ENCODE assay signal across 18 cellular contexts in the genomic region with DNA sequence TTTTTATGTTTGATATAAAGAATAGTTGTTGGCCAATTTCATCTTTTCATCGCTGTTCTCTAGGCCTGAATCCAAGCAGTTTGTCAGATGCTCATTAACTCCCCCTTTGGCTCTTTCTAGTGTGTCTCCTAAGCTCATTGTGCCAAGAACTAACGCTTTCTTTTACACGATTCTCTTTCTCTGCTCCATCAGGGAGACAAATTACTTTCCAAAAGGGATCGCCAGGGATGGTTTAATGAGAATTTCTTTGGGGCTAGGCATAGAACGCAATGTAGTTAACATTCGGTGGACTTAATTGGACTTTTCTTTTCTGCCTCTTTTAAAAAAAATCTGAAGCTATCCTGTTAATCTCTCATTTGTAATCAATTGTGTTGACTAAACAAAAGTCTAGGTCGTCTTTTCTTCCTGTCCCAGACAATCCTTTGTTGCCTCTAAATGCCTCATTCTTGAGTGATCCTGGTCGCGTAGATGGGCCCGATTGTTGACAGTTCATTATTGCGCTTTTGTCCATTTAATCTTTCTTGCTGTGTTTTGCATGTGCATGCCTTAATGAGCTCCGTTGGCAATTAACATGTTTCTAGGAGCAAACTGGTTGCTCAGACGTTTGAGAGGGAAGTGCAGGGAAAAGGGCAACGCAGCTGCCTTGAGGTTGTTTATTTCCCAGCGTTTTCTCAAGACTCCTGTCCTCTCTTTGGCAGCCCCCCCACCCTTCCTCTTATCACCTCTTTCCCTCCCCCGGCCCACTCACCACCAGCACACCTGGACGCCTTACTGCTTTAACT. TPM values are rescaled to one million over a fixed set of nuclear protein-coding genes. Genes with fewer than 3 reads are reported as not detected.
DNase-seq lines count a peak whose midpoint lies in the region; ATAC-seq and TF ChIP-seq lines count a peak whose summit lies in the region.
"Had no signal": no experiment of that assay in that cellular context is flagged by ENCODE, and none has a peak within 500 bp of the region (broad histone marks: within the 10 kb centered on the region; RNA-seq: fewer than 3 reads in every experiment).

No MANE protein-coding gene starts in this region.

- intact Hi-C loops in mammary epithelial cell (cut with micrococcal nuclease), result no loop called here

- WGBS in mammary epithelial cell (ENCODE audit: low coverage, missing lambda C conversion rate), result 92% methylated on average over 13 of the region's 17 CpGs

- H3K79me2 ChIP-seq in mammary epithelial cell (ENCODE audit: insufficient read depth, low read length), result no peaks in the 10 kb centered on the region

- no peak overlapping the region for H3K9ac ChIP-seq in iPS-15b (ENCODE audit: low read depth, low read length)
- H3K9ac ChIP-seq in mammary epithelial cell (ENCODE audit: insufficient read depth, low read length), result no peak overlapping the region
- H3K9ac ChIP-seq: BLaER1 treated with 17β-estradiol and CSF1 and Interleukin-3, amounts not matched to agents 10 nM and 100 nM had no signal

- DNase-seq in NCI-H748 (lab: John Stamatoyannopoulos, UW; ENCODE audit: unreplicated experiment) (peak; percentile 42), NCI-H748 treated with DMSO at 0.1 percent for 48 hours (lab: John Stamatoyannopoulos, UW) (no peak), NCI-H446 treated with DMSO at 0.1 percent for 48 hours (lab: John Stamatoyannopoulos, UW) (peak; percentile 72), superior temporal gyrus (ENCODE audit: extremely low spot score) (peak; percentile 47), mammary epithelial cell (no peak), NCI-H1417 treated with DMSO at 0.1 percent for 48 hours (lab: John Stamatoyannopoulos, UW) (no peak)
- DNase-seq: HCEC 1CT, KBM-7, MV-4-11, NCI-H2081 treated with DMSO at 0.1 percent for 48 hours, NCI-H2227 treated with DMSO at 0.1 percent for 48 hours, PC-3, SJCRH30 had no signal

- peak overlapping the region; percentile 6 for H3K4me3 ChIP-seq in iPS-15b (ENCODE audit: low read depth, low read length)
- no peak overlapping the region for H3K4me3 ChIP-seq in mammary epithelial cell (replicated peaks in 1 of 3; ENCODE audit: insufficient read depth in 1 of 3, low read depth in 2 of 3, low read length in 3 of 3)
- H3K4me3 ChIP-seq: BLaER1 treated with 17β-estradiol and CSF1 and Interleukin-3, amounts not matched to agents 10 nM and 100 nM; SJCRH30 had no signal

- CTCF ChIA-PET in mammary epithelial cell (lab: Charles Lee; ENCODE audit: low non-redundant PET), result no interaction called here

- no peak overlapping the region for H3K27ac ChIP-seq in mammary epithelial cell (ENCODE audit: insufficient read depth, low read depth, low read length)
- H3K27ac ChIP-seq: BLaER1 treated with 17β-estradiol and CSF1 and Interleukin-3, amounts not matched to agents 10 nM and 100 nM; HL-60; SJCRH30 had no signal

- H3K4me1 ChIP-seq in iPS-15b (ENCODE audit: control insufficient read depth, insufficient read depth, low read length) (peaks cover 28% of the 10 kb centered on the region), mammary epithelial cell (ENCODE audit: insufficient read depth, low read length) (peaks cover 10% of the 10 kb centered on the region)
- H3K4me1 ChIP-seq: SJCRH30 had no signal

- in situ Hi-C loops in mammary epithelial cell (cut with MboI; ENCODE audit: low sequenced_read_pairs in 2 of 2), result no loop called here

- H4K20me1 ChIP-seq in mammary epithelial cell (ENCODE audit: insufficient read depth, low read length), result no peaks in the 10 kb centered on the region
- H4K20me1 ChIP-seq: BLaER1 treated with 17β-estradiol and CSF1 and Interleukin-3, amounts not matched to agents 10 nM and 100 nM had no signal

- TF ChIP-seq CTCF in mammary epithelial cell (conservative IDR thresholded peaks at IDR 0.05 in 1 of 2, IDR thresholded peaks at IDR 0.05 in 1 of 2; ENCODE audit: extremely low read depth in 1 of 2, insufficient read depth in 1 of 2, low read depth in 1 of 2, low read length in 2 of 2), result no peak

- dilution Hi-C loops in mammary epithelial cell (cut with HindIII; ENCODE audit: low sequenced_read_pairs), result no loop called here

- H3K27me3 ChIP-seq in iPS-15b (ENCODE audit: control insufficient read depth, insufficient read depth, low read length) (peaks cover 93% of the 10 kb centered on the region), mammary epithelial cell (ENCODE audit: insufficient read depth, low read length) (peaks cover 29% of the 10 kb centered on the region)
- H3K27me3 ChIP-seq: SJCRH30 had no signal

- no peak for ATAC-seq in GM21515 (IDR thresholded peaks at IDR 0.05; ENCODE audit: unreplicated experiment)
- ATAC-seq: PC-3 had no signal

- BruUV-seq in mammary epithelial cell (replicated peaks; lab: Mats Ljungman, UMichigan), result no TSS peak

- H3K9me3 ChIP-seq in iPS-15b (ENCODE audit: control insufficient read depth, insufficient read depth, low read length) (no peaks in the 10 kb centered on the region), mammary epithelial cell (replicated peaks; ENCODE audit: insufficient read depth, low read length) (no peaks in the 10 kb centered on the region)
- H3K9me3 ChIP-seq: SJCRH30 had no signal

- H3K4me2 ChIP-seq in mammary epithelial cell (ENCODE audit: insufficient read depth, low read depth, low read length), result no peak overlapping the region
- H3K4me2 ChIP-seq: BLaER1 treated with 17β-estradiol and CSF1 and Interleukin-3, amounts not matched to agents 10 nM and 100 nM had no signal

- no peak overlapping the region for H2AFZ ChIP-seq in mammary epithelial cell (ENCODE audit: low read depth, low read length)

- no peaks in the 10 kb centered on the region for H3K36me3 ChIP-seq in iPS-15b (ENCODE audit: control insufficient read depth, insufficient read depth, low read length)
- H3K36me3 ChIP-seq in mammary epithelial cell (ENCODE audit: insufficient read depth, low read length), result no peaks in the 10 kb centered on the region
- H3K36me3 ChIP-seq: SJCRH30 had no signal

RNA-seq across cellular contexts. Expression of gene FEZF2, which starts 7.8 kb away (rescaled TPM):
- not detected for total RNA-seq in mammary epithelial cell
- not detected for polyA plus RNA-seq in mammary epithelial cell
- polyA minus RNA-seq in mammary epithelial cell, result not detected
- total RNA-seq: A172, PC-3, SJCRH30 had no signal

Comparison
In these comparisons a context has a peak if more than half of its experiments do, and no peak if none do; other contexts are left out.
1. DNase-seq: peak in NCI-H748 (single experiment), NCI-H446 treated with DMSO at 0.1 percent for 48 hours (single experiment) and superior temporal gyrus (single experiment); none in NCI-H748 treated with DMSO at 0.1 percent for 48 hours (single experiment), mammary epithelial cell (single experiment) and NCI-H1417 treated with DMSO at 0.1 percent for 48 hours (single experiment).